In genomic region chr9:130598188-130598587, GRCh38 we compare ENCODE assay signal across 1 cellular context.
TF ChIP-seq lines count a peak whose summit lies in the region.

No MANE protein-coding gene starts in this region.

TF ChIP-seq in HepG2, 621 proteins besides CTCF, POLR2A, EP300 and RAD21 (continued from another document and continues in another):
- no peak for TF ChIP-seq ZNF687 (CRISPR knock-in tag; IDR thresholded peaks at IDR 0.05)
- TF ChIP-seq GATAD1 (CRISPR knock-in tag; IDR thresholded peaks at IDR 0.05) = peak; percentile 41
- TF ChIP-seq ZFP82 (CRISPR knock-in tag; IDR thresholded peaks at IDR 0.05; ENCODE audit: borderline replicate concordance) = no peak
- TF ChIP-seq FOSL1 (CRISPR knock-in tag; IDR thresholded peaks at IDR 0.05; ENCODE audit: borderline replicate concordance) = no peak
- no peak for TF ChIP-seq PRPF4 (IDR thresholded peaks at IDR 0.05; ENCODE audit: low read depth, low read length, poor library complexity, severe bottlenecking)
- peak; percentile 39; the same call in 1 of the 2 replicates for TF ChIP-seq KAT2B (IDR thresholded peaks at IDR 0.05; ENCODE audit: borderline replicate concordance, low read depth, low read length)
- peak; percentile 87; the same call in 1 of the 2 replicates for TF ChIP-seq PITX1 (CRISPR knock-in tag; IDR thresholded peaks at IDR 0.05)
- peak; percentile 90 for TF ChIP-seq AHDC1 (CRISPR knock-in tag; IDR thresholded peaks at IDR 0.05; ENCODE audit: borderline replicate concordance)
- TF ChIP-seq SYNCRIP (IDR thresholded peaks at IDR 0.05; ENCODE audit: insufficient read depth, low read depth, low read length) = no peak
- peak; percentile 74 for TF ChIP-seq CREM (IDR thresholded peaks at IDR 0.05)
- no peak for TF ChIP-seq CREM (CRISPR knock-in tag; IDR thresholded peaks at IDR 0.05)
- 0 out of 2 replicates have a peak, but pooled peaks have one; percentile 49 for TF ChIP-seq ZNF205 (CRISPR knock-in tag; IDR thresholded peaks at IDR 0.05)
- TF ChIP-seq TEF (CRISPR knock-in tag; IDR thresholded peaks at IDR 0.05) = 0 out of 2 replicates have a peak, but pooled peaks have one; percentile 31
- peak; percentile 48; the same call in 1 of the 2 replicates for TF ChIP-seq ZNF414 (CRISPR knock-in tag; IDR thresholded peaks at IDR 0.05)
- no peak for TF ChIP-seq HMGXB3 (CRISPR knock-in tag; IDR thresholded peaks at IDR 0.05; ENCODE audit: borderline replicate concordance)
- TF ChIP-seq POLR2AphosphoS2 (IDR thresholded peaks at IDR 0.05; ENCODE audit: low read depth, low read length) = no peak
- no peak for TF ChIP-seq PREB (CRISPR knock-in tag; IDR thresholded peaks at IDR 0.05)
- TF ChIP-seq HOXD1 (CRISPR knock-in tag; IDR thresholded peaks at IDR 0.05) = no peak
- TF ChIP-seq ZNF788 (CRISPR knock-in tag; IDR thresholded peaks at IDR 0.05; ENCODE audit: borderline replicate concordance) = no peak; the same call in 1 of the 2 replicates
- no peak for TF ChIP-seq ZNF33A (CRISPR knock-in tag; IDR thresholded peaks at IDR 0.05; ENCODE audit: borderline replicate concordance)
- TF ChIP-seq NKX3-1 (CRISPR knock-in tag; IDR thresholded peaks at IDR 0.05) = 0 out of 2 replicates have a peak, but pooled peaks have one; percentile 49
- TF ChIP-seq NR2F2 (IDR thresholded peaks at IDR 0.05; ENCODE audit: borderline replicate concordance, low read depth) = peak; percentile 61; the same call in 1 of the 2 replicates
- peak; percentile 46; the same call in 1 of the 2 replicates for TF ChIP-seq ZFY (CRISPR knock-in tag; IDR thresholded peaks at IDR 0.05)
- 0 out of 2 replicates have a peak, but pooled peaks have one; percentile 35 for TF ChIP-seq ELF1 (CRISPR knock-in tag; IDR thresholded peaks at IDR 0.05)
- peak; percentile 89; the same call in 1 of the 2 replicates for TF ChIP-seq FOXK1 (CRISPR knock-in tag; IDR thresholded peaks at IDR 0.05; ENCODE audit: borderline replicate concordance, low read depth)
- peak; percentile 86 for TF ChIP-seq MED1 (CRISPR knock-in tag; IDR thresholded peaks at IDR 0.05)
- TF ChIP-seq TFDP2 (CRISPR knock-in tag; IDR thresholded peaks at IDR 0.05) = peak; percentile 27; the same call in 1 of the 2 replicates
- peak; percentile 62 for TF ChIP-seq POGZ (CRISPR knock-in tag; IDR thresholded peaks at IDR 0.05)
- TF ChIP-seq ZFP36L2 (CRISPR knock-in tag; IDR thresholded peaks at IDR 0.05) = no peak
- peak; percentile 88 for TF ChIP-seq PPARG (CRISPR knock-in tag; conservative IDR thresholded peaks at IDR 0.05)
- no peak for TF ChIP-seq HDAC6 (IDR thresholded peaks at IDR 0.05; ENCODE audit: low read depth, low read length)
- TF ChIP-seq SCMH1 (CRISPR knock-in tag; IDR thresholded peaks at IDR 0.05; ENCODE audit: borderline replicate concordance) = no peak
- no peak for TF ChIP-seq TP53 (CRISPR knock-in tag; conservative IDR thresholded peaks at IDR 0.05)
- no peak for TF ChIP-seq ZNF382 (CRISPR knock-in tag; IDR thresholded peaks at IDR 0.05; ENCODE audit: borderline replicate concordance)
- 0 out of 2 replicates have a peak, but pooled peaks have one; percentile 46 for TF ChIP-seq SP140L (CRISPR knock-in tag; IDR thresholded peaks at IDR 0.05; ENCODE audit: borderline replicate concordance)
- TF ChIP-seq HNRNPK (IDR thresholded peaks at IDR 0.05; ENCODE audit: low read depth, low read length, poor library complexity, severe bottlenecking) = no peak
- TF ChIP-seq GTF2F1 (IDR thresholded peaks at IDR 0.05; ENCODE audit: low read length) = no peak
- TF ChIP-seq REPIN1 (CRISPR knock-in tag; IDR thresholded peaks at IDR 0.05; ENCODE audit: borderline replicate concordance, low read depth) = peak; percentile 86
- no peak for TF ChIP-seq ADNP (CRISPR knock-in tag; IDR thresholded peaks at IDR 0.05)
- TF ChIP-seq HNF4A (CRISPR knock-in tag; IDR thresholded peaks at IDR 0.05) = peak; percentile 88
- no peak for TF ChIP-seq ZBTB46 (CRISPR knock-in tag; IDR thresholded peaks at IDR 0.05; ENCODE audit: borderline replicate concordance)
- no peak for TF ChIP-seq CREB1 (IDR thresholded peaks at IDR 0.05)
- peak; percentile 69 for TF ChIP-seq CREB1 (CRISPR knock-in tag; IDR thresholded peaks at IDR 0.05)
- peak; percentile 67; the same call in 1 of the 2 replicates for TF ChIP-seq KAT8 (CRISPR knock-in tag; IDR thresholded peaks at IDR 0.05)
- no peak for TF ChIP-seq ZNF343 (CRISPR knock-in tag; IDR thresholded peaks at IDR 0.05)
- no peak for TF ChIP-seq KLF9 (CRISPR knock-in tag; IDR thresholded peaks at IDR 0.05; ENCODE audit: low read depth)
